12 cellular contexts compared by ENCODE assay signal in the genomic region with DNA sequence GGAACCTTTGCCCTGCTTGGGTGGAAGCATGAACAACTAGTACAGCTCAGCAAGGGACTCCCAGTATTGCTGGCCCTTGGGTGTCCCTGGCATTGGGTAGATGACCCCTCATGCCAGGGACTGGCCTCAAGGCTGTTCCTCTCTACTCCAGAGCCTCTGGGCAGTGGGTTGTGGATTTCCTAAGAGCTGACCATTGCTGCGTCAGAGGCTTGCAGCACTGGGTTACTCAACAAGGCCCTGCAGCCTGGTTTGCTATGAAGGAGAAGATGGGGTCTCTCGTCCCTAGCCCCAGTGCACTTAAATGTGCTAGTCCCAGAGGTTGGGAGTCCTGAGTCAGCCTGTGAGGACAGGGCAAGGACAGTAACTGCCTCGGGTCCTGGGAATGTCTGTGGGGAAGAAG. TPM values are rescaled to one million over a fixed set of nuclear protein-coding genes. Genes with fewer than 3 reads are reported as not detected.
A peak's percentile ranks its signal among the peaks of the same experiment; 100 is the strongest.
DNase-seq lines count a peak whose midpoint lies in the region; ATAC-seq, FAIRE-seq and TF ChIP-seq lines count a peak whose summit lies in the region.
"Had no signal": no experiment of that assay in that cellular context is flagged by ENCODE, and none has a peak within 500 bp of the region (broad histone marks: within the 10 kb centered on the region; RNA-seq: fewer than 3 reads in every experiment).

No MANE protein-coding gene starts in this region.

- no peak for ATAC-seq in stimulated activated naive CD8-positive, alpha-beta T cell treated with anti-CD3 and anti-CD28 coated beads, Interleukin-15, Interleukin-2, amounts not matched to agents 100 U/mL and 50 U/mL, for 24 hours
- no peak for ATAC-seq in natural killer cell

- TF ChIP-seq POLR2A in GM12892 (IDR thresholded peaks at IDR 0.05; ENCODE audit: low read depth, low read length) = no peak

- no peak for TF ChIP-seq CTCF in natural killer cell (IDR thresholded peaks at IDR 0.05)

- DNase-seq in stimulated activated naive CD8-positive, alpha-beta T cell treated with anti-CD3 and anti-CD28 coated beads, Interleukin-15, Interleukin-2, amounts not matched to agents 100 U/mL and 50 U/mL, for 24 hours = no peak
- DNase-seq in natural killer cell (no peak), medulla oblongata (ENCODE audit: extremely low spot score) (no peak), NCI-H526 (lab: John Stamatoyannopoulos, UW) (no peak), GM12892 (ENCODE audit: insufficient read length) (no peak), Kasumi-1 (lab: John Stamatoyannopoulos, UW) (no peak)
- DNase-seq: Caco-2; RPMI8226; stimulated activated naive CD4-positive, alpha-beta T cell had no signal

- peaks cover 86% of the 10 kb centered on the region for H3K4me1 Mint-ChIP-seq in stimulated activated naive CD8-positive, alpha-beta T cell treated with anti-CD3 and anti-CD28 coated beads, Interleukin-15, Interleukin-2, amounts not matched to agents 100 ng/mL and 50 ng/mL, for 24 hours (ENCODE audit: low read depth)
- H3K4me1 Mint-ChIP-seq in dendritic cell treated with granulocyte-macrophage colony-stimulating factor and Interleukin-4, amounts not matched to agents 40 ng/mL and 50 ng/mL, for 4 days (ENCODE audit: low read depth) = peaks cover 83% of the 10 kb centered on the region
- H3K4me1 Mint-ChIP-seq in natural killer cell = peaks cover 72 to 88% of the 10 kb centered on the region in 2 donors

- H3K36me3 Mint-ChIP-seq in stimulated activated naive CD8-positive, alpha-beta T cell treated with anti-CD3 and anti-CD28 coated beads, Interleukin-15, Interleukin-2, amounts not matched to agents 100 ng/mL and 50 ng/mL, for 24 hours (ENCODE audit: low read depth) = peaks cover 50% of the 10 kb centered on the region
- H3K36me3 Mint-ChIP-seq in dendritic cell treated with granulocyte-macrophage colony-stimulating factor and Interleukin-4, amounts not matched to agents 40 ng/mL and 50 ng/mL, for 4 days (ENCODE audit: low read depth) = peaks cover 70% of the 10 kb centered on the region
- H3K36me3 Mint-ChIP-seq in natural killer cell = no peaks in the 10 kb centered on the region

- H3K9me3 Mint-ChIP-seq in stimulated activated naive CD8-positive, alpha-beta T cell treated with anti-CD3 and anti-CD28 coated beads, Interleukin-15, Interleukin-2, amounts not matched to agents 100 ng/mL and 50 ng/mL, for 24 hours = no peaks in the 10 kb centered on the region
- no peaks in the 10 kb centered on the region for H3K9me3 Mint-ChIP-seq in dendritic cell treated with granulocyte-macrophage colony-stimulating factor and Interleukin-4, amounts not matched to agents 40 ng/mL and 50 ng/mL, for 4 days
- no peaks in the 10 kb centered on the region for H3K9me3 Mint-ChIP-seq in natural killer cell

- no peaks in the 10 kb centered on the region for H3K27me3 Mint-ChIP-seq in stimulated activated naive CD8-positive, alpha-beta T cell treated with anti-CD3 and anti-CD28 coated beads, Interleukin-15, Interleukin-2, amounts not matched to agents 100 ng/mL and 50 ng/mL, for 24 hours
- H3K27me3 Mint-ChIP-seq in dendritic cell treated with granulocyte-macrophage colony-stimulating factor and Interleukin-4, amounts not matched to agents 40 ng/mL and 50 ng/mL, for 4 days = no peaks in the 10 kb centered on the region
- H3K27me3 Mint-ChIP-seq in natural killer cell (ENCODE audit: low read depth in 2 of 2) = no peaks in the 10 kb centered on the region

- intact Hi-C loops in dendritic cell treated with granulocyte-macrophage colony-stimulating factor and Interleukin-4, amounts not matched to agents 40 ng/mL and 50 ng/mL, for 4 days (cut with micrococcal nuclease) = loop anchor here (5.0 kb wide), 1 partner anchor 42 kb away; no protein-coding TSS in a partner anchor
- intact Hi-C loops in natural killer cell (cut with micrococcal nuclease) = no loop called here

- H3K4me3 Mint-ChIP-seq in stimulated activated naive CD8-positive, alpha-beta T cell treated with anti-CD3 and anti-CD28 coated beads, Interleukin-15, Interleukin-2, amounts not matched to agents 100 ng/mL and 50 ng/mL, for 24 hours = peak overlapping the region; percentile 83
- H3K4me3 Mint-ChIP-seq in dendritic cell treated with granulocyte-macrophage colony-stimulating factor and Interleukin-4, amounts not matched to agents 40 ng/mL and 50 ng/mL, for 4 days = peak overlapping the region; percentile 80
- peak overlapping the region; percentile 85 for H3K4me3 Mint-ChIP-seq in natural killer cell

- FAIRE-seq in GM12892 (lab: Jason Lieb, UNC) = no peak
- FAIRE-seq: frontal cortex had no signal

- peak overlapping the region; percentile 99 for H3K27ac Mint-ChIP-seq in stimulated activated naive CD8-positive, alpha-beta T cell treated with anti-CD3 and anti-CD28 coated beads, Interleukin-15, Interleukin-2, amounts not matched to agents 100 ng/mL and 50 ng/mL, for 24 hours
- H3K27ac Mint-ChIP-seq in dendritic cell treated with granulocyte-macrophage colony-stimulating factor and Interleukin-4, amounts not matched to agents 40 ng/mL and 50 ng/mL, for 4 days = peak overlapping the region; percentile 76
- H3K27ac Mint-ChIP-seq in natural killer cell = peak overlapping the region; percentile 98

RNA-seq across cellular contexts. Expression of a gene that starts 2.5 kb away (rescaled TPM):
- total RNA-seq in natural killer cell = 100 to 1,000 TPM; 134 to 193 (median 178) TPM
- polyA plus RNA-seq in GM12892 (2012; ENCODE audit: missing spikeins) = 2.6 TPM

RNA-seq across cellular contexts. Expression of a gene that starts 51.2 kb away (rescaled TPM):
- under 1 TPM; 0.14 to 0.52 (median 0.40) TPM for total RNA-seq in natural killer cell
- polyA plus RNA-seq in GM12892 (2012; ENCODE audit: missing spikeins) = 0.11 TPM
- total RNA-seq: Caco-2, frontal cortex had no signal
